20 cellular contexts compared by ENCODE assay signal in the genomic region with DNA sequence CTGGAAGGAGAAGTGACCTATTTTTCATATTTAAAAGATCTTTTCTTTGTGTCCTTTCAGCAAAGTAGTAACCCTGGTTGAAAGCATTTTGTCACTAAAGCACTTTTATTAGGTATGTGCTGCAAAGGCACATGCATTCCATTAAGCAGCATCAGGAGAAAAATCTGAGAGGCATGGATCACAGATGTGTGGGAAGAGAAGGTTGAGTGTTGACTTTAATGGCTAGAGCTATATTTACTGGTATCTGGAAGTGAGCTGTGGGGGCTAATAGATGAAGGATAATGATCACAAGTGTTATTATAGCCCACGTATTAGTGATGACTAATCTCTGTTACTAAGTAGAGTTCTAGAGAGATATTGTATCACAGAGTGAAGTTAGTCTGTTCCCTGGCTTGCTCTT.
DNase-seq lines count a peak whose midpoint lies in the region; ATAC-seq and TF ChIP-seq lines count a peak whose summit lies in the region.
"Had no signal": no experiment of that assay in that cellular context is flagged by ENCODE, and none has a peak within 500 bp of the region (broad histone marks: within the 10 kb centered on the region; RNA-seq: fewer than 3 reads in every experiment).

No MANE protein-coding gene starts in this region.

- H3K79me1 ChIP-seq in trophoblast cell (ENCODE audit: low read length), result peaks cover 2% of the 10 kb centered on the region

- DNase-seq in islet precursor cell (peak; percentile 56), trophoblast cell (no peak), HFFc6 (no peak), GM03348 (ENCODE audit: low spot score) (no peak), T-helper 2 cell (no peak)
- DNase-seq: BE2C; CD4-positive, alpha-beta memory T cell; DMS53; H7; NCI-H1092 treated with DMSO at 0.1 percent for 48 hours; NCI-H1694; NCI-H2081 treated with DMSO at 0.1 percent for 48 hours; NCI-H2227 treated with DMSO at 0.1 percent for 48 hours; NCI-H510A treated with DMSO at 0.1 percent for 48 hours; NCI-H774; SHP77; SK-N-SH had no signal

- H3F3A ChIP-seq in SU-DHL-6 (ENCODE audit: insufficient read depth), result no peaks in the 10 kb centered on the region

- no peaks in the 10 kb centered on the region for H3K4me1 Mint-ChIP-seq in HFFc6 (ENCODE audit: low read depth)
- H3K4me1 Mint-ChIP-seq: CD4-positive, alpha-beta memory T cell had no signal

- no peaks in the 10 kb centered on the region for H3K9me3 ChIP-seq in BLaER1
- no peaks in the 10 kb centered on the region for H3K9me3 ChIP-seq in SU-DHL-6 (ENCODE audit: insufficient read depth, low read length)
- no peaks in the 10 kb centered on the region for H3K9me3 ChIP-seq in trophoblast cell (ENCODE audit: insufficient read depth, low read depth, low read length)
- H3K9me3 ChIP-seq: BE2C, SK-N-SH had no signal

- H3K27me3 Mint-ChIP-seq in HFFc6 (ENCODE audit: insufficient read depth), result no peaks in the 10 kb centered on the region; the same call in none of the 2 replicates
- H3K27me3 Mint-ChIP-seq: CD4-positive, alpha-beta memory T cell had no signal

- H4K20me1 ChIP-seq in BLaER1 (no peaks in the 10 kb centered on the region), SU-DHL-6 (ENCODE audit: low read depth, low read length) (no peaks in the 10 kb centered on the region)

- H4K91ac ChIP-seq in trophoblast cell (ENCODE audit: low read depth, low read length), result no peak overlapping the region

- no peaks in the 10 kb centered on the region for H3K36me3 Mint-ChIP-seq in HFFc6 (ENCODE audit: low read depth)
- H3K36me3 Mint-ChIP-seq: CD4-positive, alpha-beta memory T cell had no signal

- H2BK12ac ChIP-seq in trophoblast cell (ENCODE audit: low read length), result no peak overlapping the region

- H3K4me2 ChIP-seq in BLaER1, result peak overlapping the region; percentile 43
- no peak overlapping the region for H3K4me2 ChIP-seq in SU-DHL-6 (ENCODE audit: low read depth, low read length, poor library complexity, severe bottlenecking)
- no peak overlapping the region for H3K4me2 ChIP-seq in trophoblast cell (ENCODE audit: low read length)
- H3K4me2 ChIP-seq: SK-N-SH had no signal

- H3K18ac ChIP-seq in trophoblast cell (ENCODE audit: low read length), result no peak overlapping the region

- H2AFZ ChIP-seq in SU-DHL-6 (ENCODE audit: low read depth, low read length, severe bottlenecking) (peak overlapping the region; percentile 23), trophoblast cell (ENCODE audit: insufficient read depth, low read length, poor library complexity) (no peak overlapping the region)

- ATAC-seq in HG03175 (IDR thresholded peaks at IDR 0.05; ENCODE audit: unreplicated experiment), result no peak

- H3K9me2 ChIP-seq in SU-DHL-6 (replicated peaks; ENCODE audit: insufficient read depth, low read length), result no peaks in the 10 kb centered on the region
- H3K9me2 ChIP-seq: SK-N-SH had no signal

- no peak overlapping the region for H3K4me3 Mint-ChIP-seq in HFFc6
- H3K4me3 Mint-ChIP-seq: CD4-positive, alpha-beta memory T cell had no signal

- H2BK120ac ChIP-seq in trophoblast cell (ENCODE audit: insufficient read depth, low read length, poor library complexity), result no peak overlapping the region

- H3K4ac ChIP-seq in trophoblast cell (ENCODE audit: low read depth, low read length), result no peak overlapping the region

- H3K14ac ChIP-seq in trophoblast cell (ENCODE audit: low read length), result no peak overlapping the region

- no peak overlapping the region for H4K12ac ChIP-seq in trophoblast cell (ENCODE audit: low read depth, low read length)

- no peak overlapping the region for H3K23ac ChIP-seq in trophoblast cell (ENCODE audit: low read length)

- H3K4me3 ChIP-seq in BLaER1 (no peak overlapping the region), SU-DHL-6 (ENCODE audit: insufficient read depth, low read length, poor library complexity, severe bottlenecking) (no peak overlapping the region), trophoblast cell (ENCODE audit: low read depth, low read length) (no peak overlapping the region)

- H3K79me2 ChIP-seq in SU-DHL-6 (ENCODE audit: insufficient read depth, low read length) (no peaks in the 10 kb centered on the region), trophoblast cell (ENCODE audit: control insufficient read depth, insufficient read depth, low read length, poor library complexity) (no peaks in the 10 kb centered on the region)

- H4K8ac ChIP-seq in trophoblast cell (ENCODE audit: low read depth, low read length), result no peak overlapping the region

- no peak overlapping the region for H3K9ac ChIP-seq in BLaER1
- no peak overlapping the region for H3K9ac ChIP-seq in SU-DHL-6 (ENCODE audit: low read length)
- H3K9ac ChIP-seq in trophoblast cell (ENCODE audit: low read length), result no peak overlapping the region
- H3K9ac ChIP-seq: SK-N-SH had no signal

- no peak overlapping the region for H3K27ac Mint-ChIP-seq in HFFc6
- H3K27ac Mint-ChIP-seq: CD4-positive, alpha-beta memory T cell had no signal

- H2AK5ac ChIP-seq in trophoblast cell (ENCODE audit: low read length), result no peak overlapping the region

- WGBS in trophoblast cell (ENCODE audit: extremely low coverage, insufficient coverage, insufficient read length), result no CpG with 5 or more reads among the region's 1 CpG

- H3K36me3 ChIP-seq in BLaER1 (no peaks in the 10 kb centered on the region), SU-DHL-6 (ENCODE audit: low read length) (no peaks in the 10 kb centered on the region), trophoblast cell (ENCODE audit: control insufficient read depth in 1 of 2, insufficient read depth in 2 of 2, low read length in 2 of 2) (no peaks in the 10 kb centered on the region)
- H3K36me3 ChIP-seq: BE2C had no signal

- TF ChIP-seq CTCF in SU-DHL-6 (IDR thresholded peaks at IDR 0.05; ENCODE audit: insufficient read depth, low read length, poor library complexity, severe bottlenecking) (no peak), HFFc6 (IDR thresholded peaks at IDR 0.05) (no peak)

- no peaks in the 10 kb centered on the region; the same call in 1 of the 2 replicates for H3K9me3 Mint-ChIP-seq in HFFc6

- no peak overlapping the region for H2BK5ac ChIP-seq in trophoblast cell (ENCODE audit: low read depth, low read length, poor library complexity)

- H3K27me3 ChIP-seq in BLaER1 (no peaks in the 10 kb centered on the region), SU-DHL-6 (ENCODE audit: low read length) (no peaks in the 10 kb centered on the region), trophoblast cell (ENCODE audit: insufficient read depth, low read length) (no peaks in the 10 kb centered on the region)
- H3K27me3 ChIP-seq: BE2C had no signal

- H3K4me1 ChIP-seq in BLaER1 (peaks cover 11% of the 10 kb centered on the region), trophoblast cell (ENCODE audit: control insufficient read depth in 1 of 2, insufficient read depth in 2 of 2, low read length in 2 of 2) (no peaks in the 10 kb centered on the region)
- H3K4me1 ChIP-seq: BE2C had no signal

- no peak overlapping the region for H3K27ac ChIP-seq in BLaER1
- no peak overlapping the region for H3K27ac ChIP-seq in SU-DHL-6 (ENCODE audit: low read depth, low read length)
- H3K27ac ChIP-seq in trophoblast cell (ENCODE audit: low read depth, low read length), result peak overlapping the region; percentile 41
